ENCODE assay signal across 8 cellular contexts in genomic region chr22:19291218-19291579, GRCh38. TPM values are rescaled to one million over a fixed set of nuclear protein-coding genes. Genes with fewer than 3 reads are reported as not detected.
DNase-seq lines count a peak whose midpoint lies in the region; ATAC-seq and TF ChIP-seq lines count a peak whose summit lies in the region.

No MANE protein-coding gene starts in this region.

- H3K27ac Mint-ChIP-seq in Calu3 (ENCODE audit: unreplicated experiment) (no peak overlapping the region), MCF 10A (ENCODE audit: low read depth, unreplicated experiment) (peak overlapping the region; percentile 42)

- ATAC-seq in HG02571 (IDR thresholded peaks at IDR 0.05; ENCODE audit: unreplicated experiment): peak; percentile 36
- ATAC-seq in GM18868 (IDR thresholded peaks at IDR 0.05; ENCODE audit: unreplicated experiment): no peak

- no peaks in the 10 kb centered on the region for H3K9me3 Mint-ChIP-seq in Calu3 (ENCODE audit: low read depth, unreplicated experiment)
- no peaks in the 10 kb centered on the region for H3K9me3 Mint-ChIP-seq in MCF 10A (ENCODE audit: unreplicated experiment)

- POLR2A ChIA-PET in MCF 10A (lab: Yijun Ruan, JAX): interaction anchor here (0.7 to 2.4 kb wide), 11 partner anchors 12 to 187 kb away, joined by 3 to 22 read pairs (median 11); partner anchors contain the start of genes C22orf39, CDC45, DGCR2 and ESS2

- CTCF ChIA-PET in Calu3 (lab: Charles Lee): interaction anchor here (1.8 kb wide), 1 partner anchor 146 kb away, joined by 5 read pairs; the partner anchor contains the start of gene ESS2
- CTCF ChIA-PET in MCF 10A (lab: Yijun Ruan, JAX): interaction anchor here (0.5 kb wide), 1 partner anchor 191 kb away, joined by 3 read pairs; no protein-coding TSS in a partner anchor

- BruUV-seq in Calu3 (replicated peaks; lab: Mats Ljungman, UMichigan) (no TSS peak), MCF 10A (replicated peaks; lab: Mats Ljungman, UMichigan) (no TSS peak)

- peaks cover 9% of the 10 kb centered on the region for H3K4me1 Mint-ChIP-seq in Calu3 (ENCODE audit: low read depth, unreplicated experiment)
- H3K4me1 Mint-ChIP-seq in MCF 10A (ENCODE audit: insufficient read depth, unreplicated experiment): peaks cover 38% of the 10 kb centered on the region

- peaks cover 20% of the 10 kb centered on the region for H3K36me3 Mint-ChIP-seq in Calu3 (ENCODE audit: insufficient read depth, unreplicated experiment)
- H3K36me3 Mint-ChIP-seq in MCF 10A (ENCODE audit: insufficient read depth, unreplicated experiment): no peaks in the 10 kb centered on the region

- H3K4me3 Mint-ChIP-seq in Calu3 (ENCODE audit: low read depth, unreplicated experiment) (peak overlapping the region; percentile 74), MCF 10A (ENCODE audit: unreplicated experiment) (peak overlapping the region; percentile 84)

- intact Hi-C loops in Calu3 (cut with micrococcal nuclease; ENCODE audit: unreplicated experiment): loop anchor here (5.0 kb wide), 1 partner anchor 426 kb away; no protein-coding TSS in a partner anchor
- intact Hi-C loops in MCF 10A (cut with micrococcal nuclease): loop anchor here (2.0 to 10.0 kb wide), 2 partner anchors 112 to 424 kb away; partner anchors contain the start of genes SEPTIN5 and SLC25A1

- DNase-seq in Calu3 (peak; percentile 31), SK-MEL-5 (ENCODE audit: low read depth, low spot score) (peak; percentile 32), MCF 10A (ENCODE audit: unreplicated experiment) (peak; percentile 9), islet precursor cell (peak; percentile 70), kidney glomerular epithelial cell (lab: John Stamatoyannopoulos, UW) (no peak)
- DNase-seq in stimulated activated CD4-positive, alpha-beta T cell treated with anti-CD3 and anti-CD28 coated beads, Interleukin-1b, Interleukin-23, amount 100 ng/mL, for 48 hours: peak; percentile 6

- in situ Hi-C loops in SK-MEL-5 (cut with HindIII; ENCODE audit: low pct_unique_long_range_greater_than_20kb, low sequenced_read_pairs): no loop called here

- peaks cover 54% of the 10 kb centered on the region for H3K27me3 Mint-ChIP-seq in Calu3 (ENCODE audit: unreplicated experiment)
- no peaks in the 10 kb centered on the region for H3K27me3 Mint-ChIP-seq in MCF 10A (ENCODE audit: insufficient read depth, unreplicated experiment)

- no peak for TF ChIP-seq CTCF in Calu3 (IDR thresholded peaks at IDR 0.05; ENCODE audit: unreplicated experiment)
- no peak for TF ChIP-seq CTCF in MCF 10A (IDR thresholded peaks at IDR 0.05; ENCODE audit: unreplicated experiment)

RNA-seq across cellular contexts. Expression of gene CLTCL1, which starts 0.3 kb away (rescaled TPM):
- total RNA-seq in Calu3 (2022) (2.9 and 4.4 TPM in 2 replicates), MCF 10A (2022) (12.2 and 21.7 TPM in 2 replicates)
- 5.3 and 6.4 TPM in 2 replicates for total RNA-seq in SK-MEL-5 (2014; rRNA removed; shearing (Covaris generic))
- 4.4 and 7.9 TPM in 2 replicates for polyA plus RNA-seq in SK-MEL-5 (2015; cell fraction: cytosol; rRNA removed)
- polyA plus RNA-seq in SK-MEL-5 (2015; cell fraction: nucleus; rRNA removed): 14.8 and 21.9 TPM in 2 replicates
